8 cellular contexts compared by ENCODE assay signal in the genomic region with DNA sequence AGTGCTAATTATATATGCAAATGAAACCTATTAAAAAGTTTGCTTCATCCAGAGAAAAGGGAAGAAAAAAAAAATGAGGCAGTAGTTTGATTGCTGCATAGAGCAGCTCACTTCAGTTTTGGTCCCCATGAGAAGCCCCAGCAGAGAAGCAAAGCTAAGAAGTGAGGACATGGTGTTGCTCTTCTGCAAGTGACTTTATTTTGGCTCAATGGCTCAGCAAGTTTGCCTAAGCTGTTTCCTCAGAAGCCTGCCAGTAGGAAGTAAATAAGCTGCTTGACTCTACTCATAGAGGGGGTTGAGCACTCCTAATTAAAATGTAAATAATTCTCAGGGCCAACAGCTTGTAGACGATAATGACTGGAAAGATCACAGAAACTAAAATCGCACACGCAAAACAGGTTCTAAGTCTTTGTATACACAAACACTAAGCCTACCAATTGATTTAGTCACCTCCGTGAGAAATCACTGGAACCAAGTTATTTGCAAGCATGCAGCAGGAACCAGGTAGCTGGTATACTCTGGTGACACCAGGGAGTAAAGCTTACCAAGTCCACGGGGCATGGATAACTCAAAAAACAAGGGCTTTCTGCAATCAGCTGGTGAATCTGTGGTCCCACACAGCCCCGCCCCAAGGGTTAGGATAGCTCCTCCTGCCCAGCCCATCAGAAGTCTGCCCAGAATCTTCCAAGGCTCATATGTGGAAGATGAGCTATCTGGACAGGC. TPM values are rescaled to one million over a fixed set of nuclear protein-coding genes. Genes with fewer than 3 reads are reported as not detected.
DNase-seq lines count a peak whose midpoint lies in the region; ATAC-seq, FAIRE-seq and TF ChIP-seq lines count a peak whose summit lies in the region.

No MANE protein-coding gene starts in this region.

- peak overlapping the region; percentile 90 for H3K27ac Mint-ChIP-seq in activated CD4-positive, alpha-beta T cell treated with anti-CD3 and anti-CD28 coated beads, Interleukin-2, amount 10 ng/mL, durations not matched to agents 24 days and 14 days

- H3K27ac ChIP-seq in VCaP = peak overlapping the region; percentile 75
- peak overlapping the region; percentile 75 for H3K27ac ChIP-seq in HepG2 (ENCODE audit: extremely low read length, insufficient read depth, low read length)

- H3K4me3 ChIP-seq in HepG2 (replicated peaks in 1 of 3; ENCODE audit: insufficient read depth in 1 of 3, low read depth in 2 of 3, low read length in 3 of 3) = peak overlapping the region in 2 of 3 experiments; percentile 25 to 27; a peak in 3 of 6 replicates

- peaks cover 58% of the 10 kb centered on the region for H3K4me1 ChIP-seq in HepG2 (ENCODE audit: insufficient read depth, low read length)

- peak; percentile 63 for DNase-seq in activated CD4-positive, alpha-beta T cell treated with anti-CD3 and anti-CD28 coated beads, Interleukin-2, amount 10 ng/mL, durations not matched to agents 24 days and 14 days
- no peak for DNase-seq in activated CD4-positive, alpha-beta T cell treated with anti-CD3 and anti-CD28 coated beads for 4 hours
- peak; percentile 68 for DNase-seq in HepG2 (ENCODE audit: low spot score)
- no peak for DNase-seq in epidermal melanocyte (ENCODE audit: insufficient read length, low spot score)
- DNase-seq in D721Med (ENCODE audit: insufficient read length, low spot score) = no peak

- H3K36me3 Mint-ChIP-seq in activated CD4-positive, alpha-beta T cell treated with anti-CD3 and anti-CD28 coated beads, Interleukin-2, amount 10 ng/mL, durations not matched to agents 24 days and 14 days (ENCODE audit: low read depth) = no peaks in the 10 kb centered on the region

- TF ChIP-seq RAD21 in HepG2 (CRISPR knock-in tag; IDR thresholded peaks at IDR 0.05) = no peak

- BruUV-seq in HepG2 (replicated peaks; lab: Mats Ljungman, UMichigan) = no TSS peak

- TF ChIP-seq CTCF in VCaP (conservative IDR thresholded peaks at IDR 0.05) (no peak), HepG2 (CRISPR knock-in tag; IDR thresholded peaks at IDR 0.05) (no peak), D721Med (IDR thresholded peaks at IDR 0.05; ENCODE audit: insufficient read depth, missing control alignments) (no peak)

- H3K4me3 Mint-ChIP-seq in activated CD4-positive, alpha-beta T cell treated with anti-CD3 and anti-CD28 coated beads, Interleukin-2, amount 10 ng/mL, durations not matched to agents 24 days and 14 days = peak overlapping the region; percentile 78

- TF ChIP-seq POLR2A in HepG2 (IDR thresholded peaks at IDR 0.05; ENCODE audit: insufficient read depth in 1 of 2, low read depth in 2 of 2, low read length in 2 of 2) = no peak

- no peaks in the 10 kb centered on the region for H3K9me3 ChIP-seq in HepG2 (ENCODE audit: low read length)

- CTCF ChIA-PET in HepG2 (lab: Yijun Ruan, JAX; ENCODE audit: low intra/inter-chr PET ratio, low total read pairs) = no interaction called here

- H3K27me3 Mint-ChIP-seq in activated CD4-positive, alpha-beta T cell treated with anti-CD3 and anti-CD28 coated beads, Interleukin-2, amount 10 ng/mL, durations not matched to agents 24 days and 14 days = peaks cover 10% of the 10 kb centered on the region

- peak overlapping the region; percentile 57 for H3K9ac ChIP-seq in HepG2 (ENCODE audit: insufficient read depth, low read depth, low read length)

- no peaks in the 10 kb centered on the region for H3K79me2 ChIP-seq in HepG2 (ENCODE audit: insufficient read depth, low read length)

- intact Hi-C loops in activated CD4-positive, alpha-beta T cell treated with anti-CD3 and anti-CD28 coated beads, Interleukin-2, amount 10 ng/mL, durations not matched to agents 24 days and 14 days (cut with micrococcal nuclease) = no loop called here
- intact Hi-C loops in HepG2 (cut with micrococcal nuclease; ENCODE audit: unreplicated experiment) = loop anchor here (5.0 kb wide), 3 partner anchors 54 to 229 kb away; no protein-coding TSS in a partner anchor

- H3K36me3 ChIP-seq in HepG2 (replicated peaks in 1 of 2; ENCODE audit: control insufficient read depth in 1 of 2, insufficient read depth in 2 of 2, low read length in 2 of 2) = no peaks in the 10 kb centered on the region

- TF ChIP-seq EP300 in HepG2 (IDR thresholded peaks at IDR 0.05; ENCODE audit: low read depth in 2 of 2, low read length in 2 of 2) (no peak; a peak in 2 of 4 replicates), HepG2 (CRISPR knock-in tag; IDR thresholded peaks at IDR 0.05; ENCODE audit: borderline replicate concordance) (no peak)

- peaks cover 61% of the 10 kb centered on the region for H3K4me1 Mint-ChIP-seq in activated CD4-positive, alpha-beta T cell treated with anti-CD3 and anti-CD28 coated beads, Interleukin-2, amount 10 ng/mL, durations not matched to agents 24 days and 14 days

- peak overlapping the region; percentile 66 for H3K4me2 ChIP-seq in HepG2 (ENCODE audit: low read depth, low read length)

- in situ Hi-C loops in HepG2 (cut with HindIII; ENCODE audit: extremely low pct_ligation_motif_present, low pct_unique_long_range_greater_than_20kb) = loop anchor here (5.0 kb wide), 1 partner anchor 39 kb away; a partner anchor contains a TSS

- POLR2A ChIA-PET in HepG2 (lab: Yijun Ruan, JAX) = interaction anchor here (0.8 to 4.7 kb wide), 10 partner anchors 12 to 56 kb away, joined by 3 to 153 read pairs (median 4); a partner anchor contains a TSS

- H4K20me1 ChIP-seq in HepG2 (ENCODE audit: insufficient read depth, low read length) = no peaks in the 10 kb centered on the region

- FAIRE-seq in HepG2 (lab: Jason Lieb, UNC) (no peak), D721Med (lab: Jason Lieb, UNC) (no peak)

- ATAC-seq in HG02885 (IDR thresholded peaks at IDR 0.05; ENCODE audit: poor library complexity, unreplicated experiment) (peak; percentile 29), HepG2 (peak; percentile 73), HG02970 (IDR thresholded peaks at IDR 0.05; ENCODE audit: low FRiP score, unreplicated experiment) (no peak)

- no peaks in the 10 kb centered on the region for H3K27me3 ChIP-seq in HepG2 (ENCODE audit: control insufficient read depth in 1 of 2, insufficient read depth in 2 of 2, low read length in 2 of 2)

- 1% methylated on average over 5 of the region's 6 CpGs for WGBS in HepG2 (ENCODE audit: low lambda C conversion rate)

- H2AFZ ChIP-seq in HepG2 (ENCODE audit: low read length) = no peak overlapping the region

- H3K9me3 Mint-ChIP-seq in activated CD4-positive, alpha-beta T cell treated with anti-CD3 and anti-CD28 coated beads, Interleukin-2, amount 10 ng/mL, durations not matched to agents 24 days and 14 days = peaks cover 9% of the 10 kb centered on the region

TF ChIP-seq in HepG2, 621 proteins besides CTCF, POLR2A, EP300 and RAD21 (continues in another document):
- no peak for TF ChIP-seq HOXA3 (CRISPR knock-in tag; IDR thresholded peaks at IDR 0.05)
- TF ChIP-seq ZNF549 (CRISPR knock-in tag; IDR thresholded peaks at IDR 0.05) = no peak
- TF ChIP-seq FOXA1 (IDR thresholded peaks at IDR 0.05) = no peak
- peak; percentile 31; the same call in 1 of the 2 replicates for TF ChIP-seq FOXA1 (CRISPR knock-in tag; IDR thresholded peaks at IDR 0.05)
- no peak for TF ChIP-seq ZNF670 (CRISPR knock-in tag; IDR thresholded peaks at IDR 0.05; ENCODE audit: borderline replicate concordance)
- TF ChIP-seq ZNF792 (CRISPR knock-in tag; IDR thresholded peaks at IDR 0.05) = no peak
- TF ChIP-seq, protein P1, sequence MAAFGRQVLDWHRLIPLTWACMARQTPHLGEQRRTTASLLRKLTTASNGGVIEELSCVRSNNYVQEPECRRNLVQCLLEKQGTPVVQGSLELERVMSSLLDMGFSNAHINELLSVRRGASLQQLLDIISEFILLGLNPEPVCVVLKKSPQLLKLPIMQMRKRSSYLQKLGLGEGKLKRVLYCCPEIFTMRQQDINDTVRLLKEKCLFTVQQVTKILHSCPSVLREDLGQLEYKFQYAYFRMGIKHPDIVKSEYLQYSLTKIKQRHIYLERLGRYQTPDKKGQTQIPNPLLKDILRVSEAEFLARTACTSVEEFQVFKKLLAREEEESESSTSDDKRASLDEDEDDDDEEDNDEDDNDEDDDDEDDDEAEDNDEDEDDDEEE (CRISPR knock-in tag; IDR thresholded peaks at IDR 0.05) = no peak
- TF ChIP-seq ZNF33A (CRISPR knock-in tag; IDR thresholded peaks at IDR 0.05; ENCODE audit: borderline replicate concordance) = no peak
- no peak for TF ChIP-seq ZBTB38 (CRISPR knock-in tag; IDR thresholded peaks at IDR 0.05)
- no peak for TF ChIP-seq ZBTB20 (CRISPR knock-in tag; IDR thresholded peaks at IDR 0.05; ENCODE audit: borderline replicate concordance, low read depth)
- no peak for TF ChIP-seq ZNF567 (CRISPR knock-in tag; IDR thresholded peaks at IDR 0.05; ENCODE audit: borderline replicate concordance)
- no peak; the same call in 1 of the 2 replicates for TF ChIP-seq DPF2 (CRISPR knock-in tag; IDR thresholded peaks at IDR 0.05; ENCODE audit: borderline replicate concordance, low read depth)
- TF ChIP-seq ZNF441 (CRISPR knock-in tag; IDR thresholded peaks at IDR 0.05; ENCODE audit: borderline replicate concordance) = no peak

RNA-seq across cellular contexts. Expression of a gene that starts 39.7 kb away (rescaled TPM):
- total RNA-seq in activated CD4-positive, alpha-beta T cell treated with anti-CD3 and anti-CD28 coated beads, Interleukin-2, amount 10 ng/mL, durations not matched to agents 24 days and 14 days = 50.7 and 53.1 TPM in 2 replicates
- total RNA-seq in HepG2 (2016; rRNA removed; fragmentation: Illumina TruSeq; extraction: Trizol) = 4.9 and 14.9 TPM in 2 replicates
- total RNA-seq in HepG2 (2016; cell fraction: cytosol; rRNA removed; fragmentation: Illumina TruSeq; extraction: Trizol; ENCODE audit: low read depth) = 3.4 and 3.5 TPM in 2 replicates
- total RNA-seq in HepG2 (2016; cell fraction: insoluble cytoplasmic fraction; rRNA removed; fragmentation: Illumina TruSeq; extraction: Trizol) = 4.9 and 13.0 TPM in 2 replicates
- total RNA-seq in HepG2 (2016; cell fraction: membrane; rRNA removed; fragmentation: Illumina TruSeq; extraction: Trizol) = 5.4 and 7.2 TPM in 2 replicates
- total RNA-seq in HepG2 (2016; cell fraction: nucleus; rRNA removed; fragmentation: Illumina TruSeq; extraction: Trizol) = 39.0 and 39.1 TPM in 2 replicates
- polyA plus RNA-seq in HepG2 (2011; rRNA removed) = 19.8 and 24.2 TPM in 2 replicates
- polyA plus RNA-seq in HepG2 (2011; cell fraction: cytosol; rRNA removed) = 1.5 and 2.3 TPM in 2 replicates
- 69.0 and 77.8 TPM in 2 replicates for polyA plus RNA-seq in HepG2 (2011; cell fraction: nucleus; rRNA removed)
- 11.7 and 15.0 TPM in 2 replicates for polyA plus RNA-seq in HepG2 (2012)
- polyA plus RNA-seq in HepG2 (2016; cell fraction: cytosol; fragmentation: Illumina TruSeq; extraction: Trizol; ENCODE audit: low read depth) = 0.61 and 0.70 TPM in 2 replicates
- polyA plus RNA-seq in HepG2 (2016; cell fraction: insoluble cytoplasmic fraction; fragmentation: Illumina TruSeq; extraction: Trizol; ENCODE audit: low read depth) = 3.6 and 3.9 TPM in 2 replicates
- polyA plus RNA-seq in HepG2 (2016; cell fraction: membrane; fragmentation: Illumina TruSeq; extraction: Trizol; ENCODE audit: low read depth) = 1.8 TPM in 2 replicates
- polyA plus RNA-seq in HepG2 (2016; cell fraction: nucleus; fragmentation: Illumina TruSeq; extraction: Trizol; ENCODE audit: insufficient read depth, low read depth) = 30.5 and 31.7 TPM in 2 replicates
- polyA minus RNA-seq in HepG2 (2011; rRNA and poly(A)+ RNA removed; ENCODE audit: low replicate concordance) = 10.1 and 23.0 TPM in 2 replicates
- 3.7 and 3.8 TPM in 2 replicates for polyA minus RNA-seq in HepG2 (2011; cell fraction: cytosol; rRNA and poly(A)+ RNA removed)
- 225 and 258 TPM in 2 replicates for polyA minus RNA-seq in HepG2 (2011; cell fraction: nucleus; rRNA and poly(A)+ RNA removed)

Comparison
In these comparisons a context has a peak if more than half of its experiments do, and no peak if none do; other contexts are left out.
1. DNase-seq: peak in activated CD4-positive, alpha-beta T cell treated with anti-CD3 and anti-CD28 coated beads, Interleukin-2, amount 10 ng/mL, durations not matched to agents 24 days and 14 days (single experiment) and HepG2 (single experiment); none in activated CD4-positive, alpha-beta T cell treated with anti-CD3 and anti-CD28 coated beads for 4 hours (0 of 2), epidermal melanocyte (single experiment) and D721Med (single experiment).